Comparison of ENCODE assay signal across 23 cellular contexts in the genomic region with DNA sequence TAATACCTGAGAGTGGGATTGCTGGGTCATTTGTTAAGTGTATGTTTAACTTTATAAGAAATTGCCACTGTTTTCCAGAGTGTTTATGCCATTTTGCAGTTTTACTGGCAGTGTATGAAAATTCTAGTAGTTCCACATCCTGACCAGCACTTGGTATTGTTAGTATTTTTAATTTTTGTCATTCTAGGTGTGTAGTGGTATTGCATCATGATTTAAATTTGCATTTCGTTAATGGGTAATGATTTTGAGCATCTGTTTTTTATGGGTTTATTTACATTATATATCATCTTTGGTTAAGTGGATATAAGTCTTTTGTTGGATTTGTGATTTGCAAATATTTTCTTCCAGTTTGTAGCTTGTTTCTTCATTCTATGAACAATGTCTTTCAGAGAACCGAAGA.
"Had no signal": no experiment of that assay in that cellular context is flagged by ENCODE, and none has a peak within 500 bp of the region (broad histone marks: within the 10 kb centered on the region; RNA-seq: fewer than 3 reads in every experiment).

No MANE protein-coding gene starts in this region.

- DNase-seq: Karpas-422, KG1, MG63, NCI-H1092, NCI-H1105 treated with DMSO at 0.1 percent for 48 hours, NCI-H1417 treated with DMSO at 0.1 percent for 48 hours, NCI-H146, NCI-H1694 treated with DMSO at 0.1 percent for 48 hours, NCI-H1930, NCI-H2081, NCI-H2107, NCI-H226, NCI-H446, NCI-H510A, NCI-H524 treated with DMSO at 0.1 percent for 48 hours, NCI-H69, NCI-H774, Right ventricle myocardium superior, RPMI8226, SIG-M5 had no signal

- H3K4me1 ChIP-seq: SJSA1 had no signal

- H3K9me3 ChIP-seq: MG63, SJSA1 had no signal

- H3K27me3 ChIP-seq: MG63, SJSA1 had no signal

- H3K27ac ChIP-seq: SJSA1, SK-N-MC had no signal

- H3K36me3 ChIP-seq: MG63, SJSA1 had no signal

- H3K4me3 ChIP-seq: MG63, SJSA1, SK-N-MC had no signal

- FAIRE-seq: RCC 7860 had no signal
